In the genomic region with DNA sequence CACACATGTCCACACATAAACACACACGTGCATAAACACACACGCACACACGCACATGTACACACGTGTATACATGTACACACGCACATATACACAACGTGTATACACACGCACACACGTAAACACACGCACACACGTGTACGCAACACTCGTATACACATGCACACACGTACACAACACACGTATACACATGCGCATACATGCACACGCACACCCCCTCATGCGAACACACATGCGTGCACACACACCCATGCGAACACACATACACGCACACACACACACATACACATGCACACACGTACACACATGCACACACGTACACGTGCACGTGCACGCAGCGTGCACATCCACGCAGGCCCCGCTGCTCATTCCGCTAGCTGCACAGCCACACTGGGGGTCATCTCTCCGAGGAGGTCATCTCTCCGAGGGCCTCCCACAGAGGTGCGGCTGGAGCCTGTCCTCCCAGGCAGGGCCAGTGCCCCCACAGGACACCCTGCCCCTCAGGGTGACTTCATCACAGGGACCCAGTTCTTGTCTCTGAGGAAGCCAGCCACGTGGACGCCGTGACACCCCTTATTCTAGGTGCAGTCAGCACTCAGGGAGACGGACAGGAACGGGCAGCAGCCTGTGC, we compare ENCODE assay signal across 19 cellular contexts. TPM values are rescaled to one million over a fixed set of nuclear protein-coding genes. Genes with fewer than 3 reads are reported as not detected.
A peak's percentile ranks its signal among the peaks of the same experiment; 100 is the strongest.
DNase-seq lines count a peak whose midpoint lies in the region; FAIRE-seq and TF ChIP-seq lines count a peak whose summit lies in the region.
"Had no signal": no experiment of that assay in that cellular context is flagged by ENCODE, and none has a peak within 500 bp of the region (broad histone marks: within the 10 kb centered on the region; RNA-seq: fewer than 3 reads in every experiment).

No MANE protein-coding gene starts in this region.

- H3K9ac ChIP-seq in H1 (replicated peaks in 1 of 4; ENCODE audit: extremely low read depth in 1 of 4, low read depth in 3 of 4, low read length in 3 of 4) (peak overlapping the region in 1 of 4 experiments; percentile 28; a peak in 1 of 7 replicates), trophoblast cell (ENCODE audit: low read length) (no peak overlapping the region), mammary epithelial cell (ENCODE audit: insufficient read depth, low read length) (no peak overlapping the region)
- H3K9ac ChIP-seq: GM23248 had no signal

- no TSS peak for BruUV-seq in mammary epithelial cell (replicated peaks; lab: Mats Ljungman, UMichigan)

- peak overlapping the region; percentile 98 for H2BK12ac ChIP-seq in H1 (ENCODE audit: low read depth, low read length)
- H2BK12ac ChIP-seq in trophoblast cell (ENCODE audit: low read length), result no peak overlapping the region

- H3K14ac ChIP-seq in H1 (ENCODE audit: insufficient read length) (no peak overlapping the region), trophoblast cell (ENCODE audit: low read length) (no peak overlapping the region)

- no peak overlapping the region for H2BK120ac ChIP-seq in H1 (replicated peaks; ENCODE audit: low read depth, low read length)
- H2BK120ac ChIP-seq in trophoblast cell (ENCODE audit: insufficient read depth, low read length, poor library complexity), result no peak overlapping the region

- H3K36me3 ChIP-seq in HEK293 (ENCODE audit: control insufficient read depth in 2 of 2, insufficient read depth in 1 of 2, low read length in 2 of 2), result peaks cover 0 to 12% of the 10 kb centered on the region in 2 experiments; a peak in 1 of 3 replicates
- peaks cover 0 to 8% (median 0%) of the 10 kb centered on the region in 4 experiments; a peak in 3 of 8 replicates for H3K36me3 ChIP-seq in H1 (ENCODE audit: control insufficient read depth in 2 of 4, insufficient read depth in 4 of 4, low read length in 3 of 4)
- peaks cover 27 to 28% of the 10 kb centered on the region in 2 experiments for H3K36me3 ChIP-seq in trophoblast cell (ENCODE audit: control insufficient read depth in 1 of 2, insufficient read depth in 2 of 2, low read length in 2 of 2)
- no peaks in the 10 kb centered on the region for H3K36me3 ChIP-seq in mammary epithelial cell (ENCODE audit: insufficient read depth, low read length)
- H3K36me3 ChIP-seq in prostate gland, result no peaks in the 10 kb centered on the region
- H3K36me3 ChIP-seq in thyroid gland, result peaks cover 4 to 13% of the 10 kb centered on the region in 2 donors
- H3K36me3 ChIP-seq: SJCRH30 had no signal

- intact Hi-C loops in mammary epithelial cell (cut with micrococcal nuclease), result no loop called here
- intact Hi-C loops in prostate gland (cut with DNase I), result no loop called here
- intact Hi-C loops in thyroid gland (cut with DNase I), result no loop called here

- H3K27ac ChIP-seq in HEK293 (ENCODE audit: extremely low read depth, low read depth, low read length), result no peak overlapping the region
- H3K27ac ChIP-seq in H1 (ENCODE audit: low read depth, low read length), result no peak overlapping the region; the same call in 1 of the 2 replicates
- H3K27ac ChIP-seq in trophoblast cell (ENCODE audit: low read depth, low read length), result no peak overlapping the region
- no peak overlapping the region for H3K27ac ChIP-seq in mammary epithelial cell (ENCODE audit: insufficient read depth, low read depth, low read length)
- no peak overlapping the region for H3K27ac ChIP-seq in prostate gland
- H3K27ac ChIP-seq in thyroid gland, result no peak overlapping the region
- H3K27ac ChIP-seq: GM23248, SJCRH30 had no signal

- no peak overlapping the region for H3K18ac ChIP-seq in H1 (ENCODE audit: extremely low read depth, low read length)
- H3K18ac ChIP-seq in trophoblast cell (ENCODE audit: low read length), result no peak overlapping the region

- peak overlapping the region; percentile 83; the same call in 1 of the 2 replicates for H2BK15ac ChIP-seq in H1 (ENCODE audit: low read length)

- peaks cover 7% of the 10 kb centered on the region for H3K79me1 ChIP-seq in H1 (ENCODE audit: low read depth, low read length)
- no peaks in the 10 kb centered on the region for H3K79me1 ChIP-seq in trophoblast cell (ENCODE audit: low read length)

- in situ Hi-C loops in mammary epithelial cell (cut with MboI; ENCODE audit: low sequenced_read_pairs in 2 of 2), result no loop called here

- no peak overlapping the region for H2BK20ac ChIP-seq in H1 (ENCODE audit: low read length)

- TF ChIP-seq POLR2A in H1 (IDR thresholded peaks at IDR 0.05; ENCODE audit: control extremely low read depth in 1 of 2, low read depth in 2 of 2, low read length in 2 of 2) (no peak), prostate gland (IDR thresholded peaks at IDR 0.05) (no peak), thyroid gland (IDR thresholded peaks at IDR 0.05) (no peak)

- CTCF ChIA-PET in HEK293 (lab: Yijun Ruan, JAX), result interaction anchor here (0.6 kb wide), 1 partner anchor 16 kb away, joined by 3 read pairs; no protein-coding TSS in a partner anchor
- CTCF ChIA-PET in H1 (lab: Charles Lee; ENCODE audit: partially characterized antibody), result interaction anchor here (0.7 to 4.7 kb wide), 3 partner anchors 12 to 18 kb away, joined by 3 to 36 read pairs (median 4); no protein-coding TSS in a partner anchor
- CTCF ChIA-PET in mammary epithelial cell (lab: Charles Lee; ENCODE audit: low non-redundant PET), result no interaction called here

- H4K5ac ChIP-seq in H1 (ENCODE audit: insufficient read length, low read depth, low read length), result no peak overlapping the region

- no peak for TF ChIP-seq CTCF in HEK293 (tag by site-specific recombination; IDR thresholded peaks at IDR 0.05)
- no peak for TF ChIP-seq CTCF in H1 (IDR thresholded peaks at IDR 0.05; ENCODE audit: control extremely low read depth in 1 of 3, insufficient read depth in 1 of 3, low read depth in 1 of 3, low read length in 3 of 3)
- no peak for TF ChIP-seq CTCF in mammary epithelial cell (conservative IDR thresholded peaks at IDR 0.05 in 1 of 2, IDR thresholded peaks at IDR 0.05 in 1 of 2; ENCODE audit: extremely low read depth in 1 of 2, insufficient read depth in 1 of 2, low read depth in 1 of 2, low read length in 2 of 2)
- TF ChIP-seq CTCF in prostate gland (IDR thresholded peaks at IDR 0.05), result no peak
- TF ChIP-seq CTCF in thyroid gland (IDR thresholded peaks at IDR 0.05), result no peak

- no peaks in the 10 kb centered on the region for H3K4me1 ChIP-seq in HEK293 (ENCODE audit: control insufficient read depth, insufficient read depth, low read length)
- H3K4me1 ChIP-seq in H1 (replicated peaks in 1 of 4; ENCODE audit: control insufficient read depth in 3 of 4, insufficient read depth in 4 of 4, low read length in 3 of 4), result no peaks in the 10 kb centered on the region
- peaks cover 0 to 4% of the 10 kb centered on the region in 2 experiments for H3K4me1 ChIP-seq in trophoblast cell (ENCODE audit: control insufficient read depth in 1 of 2, insufficient read depth in 2 of 2, low read length in 2 of 2)
- H3K4me1 ChIP-seq in mammary epithelial cell (ENCODE audit: insufficient read depth, low read length), result peaks cover 13% of the 10 kb centered on the region
- H3K4me1 ChIP-seq in prostate gland (replicated peaks), result peaks cover 4% of the 10 kb centered on the region
- no peaks in the 10 kb centered on the region for H3K4me1 ChIP-seq in thyroid gland
- H3K4me1 ChIP-seq: SJCRH30 had no signal

- H4K8ac ChIP-seq in H1 (ENCODE audit: extremely low read depth, insufficient read depth, low read length), result no peak overlapping the region; the same call in 1 of the 2 replicates
- H4K8ac ChIP-seq in trophoblast cell (ENCODE audit: low read depth, low read length), result no peak overlapping the region

- WGBS in H1 (ENCODE audit: extremely low coverage in 1 of 2, insufficient coverage in 1 of 2, insufficient read length in 1 of 2, insufficient replicate concordance in 2 of 2, low coverage in 1 of 2, low lambda C conversion rate in 2 of 2, missing lambda C conversion rate in 1 of 2), 2 experiments, result 91% methylated on average over 37 of the region's 37 CpGs; no CpG with 5 or more reads in 1 of the 2 experiments
- 100% methylated on average over 4 of the region's 37 CpGs for WGBS in trophoblast cell (ENCODE audit: extremely low coverage, insufficient coverage, insufficient read length)
- 97% methylated on average over 16 of the region's 37 CpGs for WGBS in mammary epithelial cell (ENCODE audit: low coverage, missing lambda C conversion rate)
- 91% methylated on average over 37 of the region's 37 CpGs for WGBS in prostate gland
- 93 to 97% methylated on average over 35 to 36 of the region's 37 CpGs for WGBS in thyroid gland, 2 donors

- H3K4me3 ChIP-seq in HEK293 (ENCODE audit: low read depth, low read length) (no peak overlapping the region), H1 (ENCODE audit: extremely low read depth in 1 of 4, insufficient read depth in 2 of 4, low read depth in 3 of 4, low read length in 4 of 4) (no peak overlapping the region), trophoblast cell (ENCODE audit: low read depth, low read length) (peak overlapping the region; percentile 23), mammary epithelial cell (replicated peaks in 1 of 3; ENCODE audit: insufficient read depth in 1 of 3, low read depth in 2 of 3, low read length in 3 of 3) (no peak overlapping the region), prostate gland (no peak overlapping the region), thyroid gland (replicated peaks in 1 of 3) (no peak overlapping the region)
- H3K4me3 ChIP-seq: GM23248, SJCRH30 had no signal

- H3K4ac ChIP-seq in H1 (replicated peaks; ENCODE audit: insufficient read length, low read depth, low read length), result no peak overlapping the region
- H3K4ac ChIP-seq in trophoblast cell (ENCODE audit: low read depth, low read length), result no peak overlapping the region

- H4K91ac ChIP-seq in H1 (replicated peaks; ENCODE audit: insufficient read length, low read length), result peak overlapping the region; percentile 95
- no peak overlapping the region for H4K91ac ChIP-seq in trophoblast cell (ENCODE audit: low read depth, low read length)

- H2AFZ ChIP-seq in H1 (ENCODE audit: low read length), result no peak overlapping the region
- H2AFZ ChIP-seq in trophoblast cell (ENCODE audit: insufficient read depth, low read length, poor library complexity), result no peak overlapping the region
- H2AFZ ChIP-seq in mammary epithelial cell (ENCODE audit: low read depth, low read length), result no peak overlapping the region
- H2AFZ ChIP-seq: GM23248 had no signal

- no peak for TF ChIP-seq RAD21 in H1 (IDR thresholded peaks at IDR 0.05 in 1 of 2, conservative IDR thresholded peaks at IDR 0.05 in 1 of 2; ENCODE audit: low read depth in 2 of 2, low read length in 2 of 2)

- H3K79me2 ChIP-seq in H1 (ENCODE audit: control insufficient read depth in 1 of 2, insufficient read depth in 2 of 2, low read length in 2 of 2), result peaks cover 0 to 3% of the 10 kb centered on the region in 2 experiments; a peak in 1 of 4 replicates
- no peaks in the 10 kb centered on the region for H3K79me2 ChIP-seq in trophoblast cell (ENCODE audit: control insufficient read depth, insufficient read depth, low read length, poor library complexity)
- peaks cover 8% of the 10 kb centered on the region for H3K79me2 ChIP-seq in mammary epithelial cell (ENCODE audit: insufficient read depth, low read length)

- dilution Hi-C loops in mammary epithelial cell (cut with HindIII; ENCODE audit: low sequenced_read_pairs), result no loop called here

- no peaks in the 10 kb centered on the region for H3K9me3 ChIP-seq in HEK293 (ENCODE audit: control insufficient read depth, insufficient read depth, low read depth, low read length)
- H3K9me3 ChIP-seq in H1 (ENCODE audit: insufficient read depth in 2 of 2, low read depth in 1 of 2, low read length in 1 of 2), result no peaks in the 10 kb centered on the region; a peak in 1 of 4 replicates
- peaks cover 4% of the 10 kb centered on the region for H3K9me3 ChIP-seq in trophoblast cell (ENCODE audit: insufficient read depth, low read depth, low read length)
- H3K9me3 ChIP-seq in mammary epithelial cell (replicated peaks; ENCODE audit: insufficient read depth, low read length), result no peaks in the 10 kb centered on the region
- no peaks in the 10 kb centered on the region for H3K9me3 ChIP-seq in prostate gland
- H3K9me3 ChIP-seq in thyroid gland, result no peaks in the 10 kb centered on the region
- H3K9me3 ChIP-seq: SJCRH30 had no signal

- H2BK5ac ChIP-seq in H1 (ENCODE audit: low read depth, low read length) (peak overlapping the region; percentile 93; the same call in 1 of the 2 replicates), trophoblast cell (ENCODE audit: low read depth, low read length, poor library complexity) (no peak overlapping the region)

- peaks cover 8% of the 10 kb centered on the region; the same call in 1 of the 2 replicates for H3K23me2 ChIP-seq in H1 (ENCODE audit: low read depth, low read length)

- DNase-seq in H1 (ENCODE audit: low read depth in 1 of 2, low spot score in 2 of 2) (no peak), trophoblast cell (no peak), mammary epithelial cell (no peak), prostate gland (ENCODE audit: low spot score) (no peak), thyroid gland (no peak)
- DNase-seq: GM23248, KG1, NCI-H1048, NCI-H226, NCI-H526 treated with DMSO at 0.1 percent for 48 hours, OCI-M1, RPMI8226, SJCRH30, SW 1271 had no signal

- peak; percentile 52 for FAIRE-seq in H1 (lab: Jason Lieb, UNC)
- FAIRE-seq: GM19239 had no signal

- no peak overlapping the region for H4K12ac ChIP-seq in trophoblast cell (ENCODE audit: low read depth, low read length)

- H4K20me1 ChIP-seq in H1 (replicated peaks in 1 of 2; ENCODE audit: control insufficient read depth in 1 of 2, insufficient read depth in 2 of 2, low read length in 2 of 2), result peaks cover 2 to 11% of the 10 kb centered on the region in 2 experiments
- peaks cover 2% of the 10 kb centered on the region for H4K20me1 ChIP-seq in mammary epithelial cell (ENCODE audit: insufficient read depth, low read length)

- H3K56ac ChIP-seq in H1 (replicated peaks; ENCODE audit: insufficient read length, low read depth, low read length), result no peak overlapping the region

- POLR2A ChIA-PET in HEK293 (lab: Yijun Ruan, JAX), result no interaction called here
- POLR2A ChIA-PET in H1 (lab: Charles Lee; ENCODE audit: partially characterized antibody), result no interaction called here

- H3K4me2 ChIP-seq in H1 (ENCODE audit: insufficient read depth in 1 of 2, low read depth in 2 of 2, low read length in 2 of 2), result no peak overlapping the region
- H3K4me2 ChIP-seq in trophoblast cell (ENCODE audit: low read length), result no peak overlapping the region
- no peak overlapping the region for H3K4me2 ChIP-seq in mammary epithelial cell (ENCODE audit: insufficient read depth, low read depth, low read length)

- no peak for TF ChIP-seq EP300 in H1 (IDR thresholded peaks at IDR 0.05; ENCODE audit: borderline replicate concordance in 1 of 2, low read depth in 2 of 2, low read length in 2 of 2)

- H3K23ac ChIP-seq in H1 (ENCODE audit: insufficient read length) (no peak overlapping the region), trophoblast cell (ENCODE audit: low read length) (no peak overlapping the region)

- no peaks in the 10 kb centered on the region for H3K27me3 ChIP-seq in H1 (replicated peaks in 1 of 4; ENCODE audit: control insufficient read depth in 3 of 4, extremely low read depth in 1 of 4, insufficient read depth in 3 of 4, low read length in 3 of 4)
- H3K27me3 ChIP-seq in trophoblast cell (ENCODE audit: insufficient read depth, low read length), result no peaks in the 10 kb centered on the region
- no peaks in the 10 kb centered on the region for H3K27me3 ChIP-seq in mammary epithelial cell (ENCODE audit: insufficient read depth, low read length)
- no peaks in the 10 kb centered on the region for H3K27me3 ChIP-seq in prostate gland (replicated peaks; ENCODE audit: insufficient read depth)
- H3K27me3 ChIP-seq in thyroid gland, result no peaks in the 10 kb centered on the region
- H3K27me3 ChIP-seq: SJCRH30 had no signal

- H2AK5ac ChIP-seq in H1 (ENCODE audit: low read depth, low read length) (peak overlapping the region; percentile 94), trophoblast cell (ENCODE audit: low read length) (no peak overlapping the region)

RNA-seq across cellular contexts. Expression of gene CYP2W1, which starts 25.9 kb away (rescaled TPM):
- total RNA-seq in H1 (2021; fragmentation: NEBNext Ultra II Directional; extraction: Animal tissue kit (Norgen Biotek cat#: 25700)), result not detected in 2 replicates
- polyA plus RNA-seq in H1 (2011; rRNA removed) (0.05 TPM in 1 of 2 replicates, not detected in the other), mammary epithelial cell (not detected)
- 0.04 TPM for polyA plus RNA-seq in H1 (2011; cell fraction: cytosol; rRNA removed)
- 0.16 TPM for polyA plus RNA-seq in H1 (2011; cell fraction: nucleus; rRNA removed)
- polyA plus RNA-seq in H1 (2012, experiment 1 of 2), result 0.08 to 0.14 TPM (median 0.13 TPM) in 3 of 4 replicates, not detected in the other
- polyA plus RNA-seq in H1 (2012, experiment 2 of 2), result not detected
- not detected for polyA plus RNA-seq in H1 (2013, experiment 1 of 2)
- polyA plus RNA-seq in H1 (2013, experiment 2 of 2), result 0.04 TPM
- not detected in 2 replicates for polyA minus RNA-seq in H1 (2011; rRNA and poly(A)+ RNA removed)
- polyA minus RNA-seq in H1 (2011; cell fraction: cytosol; rRNA and poly(A)+ RNA removed), result not detected
- polyA minus RNA-seq in H1 (2011; cell fraction: nucleus; rRNA and poly(A)+ RNA removed), result not detected
- polyA plus RNA-seq in trophoblast cell (2013), result 0.01 TPM in 1 of 2 replicates, not detected in the other
- total RNA-seq in mammary epithelial cell (not detected), prostate gland (1 to 10 TPM; 3.1 to 4.0 TPM), thyroid gland (not detected)
- not detected for polyA minus RNA-seq in mammary epithelial cell
- total RNA-seq: GM23248, M059J, SJCRH30 had no signal
- polyA plus RNA-seq: AG04450, BJ, GM23248 had no signal

RNA-seq across cellular contexts. Expression of gene COX19, which starts 33.5 kb away (rescaled TPM):
- total RNA-seq in H1 (2021; fragmentation: NEBNext Ultra II Directional; extraction: Animal tissue kit (Norgen Biotek cat#: 25700)), result 7.9 and 9.0 TPM in 2 replicates
- 3.9 and 5.8 TPM in 2 replicates for polyA plus RNA-seq in H1 (2011; rRNA removed)
- 5.7 TPM for polyA plus RNA-seq in H1 (2011; cell fraction: cytosol; rRNA removed)
- 8.0 TPM for polyA plus RNA-seq in H1 (2011; cell fraction: nucleus; rRNA removed)
- 5.4 to 7.9 TPM (median 6.1 TPM) in 4 replicates for polyA plus RNA-seq in H1 (2012, experiment 1 of 2)
- 3.6 TPM for polyA plus RNA-seq in H1 (2012, experiment 2 of 2)
- 7.3 TPM for polyA plus RNA-seq in H1 (2013, experiment 1 of 2)
- 7.1 TPM for polyA plus RNA-seq in H1 (2013, experiment 2 of 2)
- 4.2 and 7.6 TPM in 2 replicates for polyA minus RNA-seq in H1 (2011; rRNA and poly(A)+ RNA removed)
- polyA minus RNA-seq in H1 (2011; cell fraction: cytosol; rRNA and poly(A)+ RNA removed), result 3.3 TPM
- polyA minus RNA-seq in H1 (2011; cell fraction: nucleus; rRNA and poly(A)+ RNA removed), result 13.6 TPM
- 8.3 and 8.4 TPM in 2 replicates for polyA plus RNA-seq in trophoblast cell (2013)
- 10 to 100 TPM; 11.2 to 15.9 TPM for total RNA-seq in mammary epithelial cell
- 4.5 TPM for polyA plus RNA-seq in mammary epithelial cell
- 1.9 TPM for polyA minus RNA-seq in mammary epithelial cell
- 10 to 100 TPM; 11.3 to 17.0 TPM for total RNA-seq in prostate gland
- 10 to 100 TPM in 3 of 4 donors, 1 to 10 TPM in 1; 8.2 to 28.2 (median 17.8) TPM for total RNA-seq in thyroid gland

RNA-seq across cellular contexts. Expression of gene GPR146, which starts 35.5 kb away (rescaled TPM):
- total RNA-seq in H1 (2021; fragmentation: NEBNext Ultra II Directional; extraction: Animal tissue kit (Norgen Biotek cat#: 25700)), result 0.54 and 1.8 TPM in 2 replicates
- polyA plus RNA-seq in H1 (2011; rRNA removed) (2.7 and 3.9 TPM in 2 replicates), mammary epithelial cell (1.4 TPM)
- polyA plus RNA-seq in H1 (2011; cell fraction: cytosol; rRNA removed), result 2.5 TPM
- polyA plus RNA-seq in H1 (2011; cell fraction: nucleus; rRNA removed), result 3.3 TPM
- polyA plus RNA-seq in H1 (2012, experiment 1 of 2), result 0.62 to 1.8 TPM (median 1.3 TPM) in 4 replicates
- polyA plus RNA-seq in H1 (2012, experiment 2 of 2), result 2.0 TPM
- 1.1 TPM for polyA plus RNA-seq in H1 (2013, experiment 1 of 2)
- 0.79 TPM for polyA plus RNA-seq in H1 (2013, experiment 2 of 2)
- polyA minus RNA-seq in H1 (2011; rRNA and poly(A)+ RNA removed), result 2.9 and 4.5 TPM in 2 replicates
- 0.81 TPM for polyA minus RNA-seq in H1 (2011; cell fraction: cytosol; rRNA and poly(A)+ RNA removed)
- polyA minus RNA-seq in H1 (2011; cell fraction: nucleus; rRNA and poly(A)+ RNA removed), result 3.9 TPM
- 5.6 and 6.0 TPM in 2 replicates for polyA plus RNA-seq in trophoblast cell (2013)
- total RNA-seq in mammary epithelial cell (under 1 TPM; 0.17 to 0.61 TPM), prostate gland (10 to 100 TPM in 1 of 2 donors, 1 to 10 TPM in 1; 6.1 to 25.9 TPM), thyroid gland (10 to 100 TPM in 3 of 4 donors, 1 to 10 TPM in 1; 8.7 to 49.4 (median 32.7) TPM)
- polyA minus RNA-seq in mammary epithelial cell, result not detected

RNA-seq across cellular contexts. Expression of gene ADAP1, which starts 54.4 kb away (rescaled TPM):
- 5.4 and 5.8 TPM in 2 replicates for total RNA-seq in H1 (2021; fragmentation: NEBNext Ultra II Directional; extraction: Animal tissue kit (Norgen Biotek cat#: 25700))
- polyA plus RNA-seq in H1 (2011; rRNA removed) (6.1 and 8.1 TPM in 2 replicates), mammary epithelial cell (9.3 TPM)
- 7.0 TPM for polyA plus RNA-seq in H1 (2011; cell fraction: cytosol; rRNA removed)
- 14.6 TPM for polyA plus RNA-seq in H1 (2011; cell fraction: nucleus; rRNA removed)
- 6.7 to 9.5 TPM (median 9.3 TPM) in 4 replicates for polyA plus RNA-seq in H1 (2012, experiment 1 of 2)
- polyA plus RNA-seq in H1 (2012, experiment 2 of 2), result 10.2 TPM
- polyA plus RNA-seq in H1 (2013, experiment 1 of 2), result 5.6 TPM
- 4.6 TPM for polyA plus RNA-seq in H1 (2013, experiment 2 of 2)
- 4.6 and 6.6 TPM in 2 replicates for polyA minus RNA-seq in H1 (2011; rRNA and poly(A)+ RNA removed)
- polyA minus RNA-seq in H1 (2011; cell fraction: cytosol; rRNA and poly(A)+ RNA removed), result 6.6 TPM
- 6.3 TPM for polyA minus RNA-seq in H1 (2011; cell fraction: nucleus; rRNA and poly(A)+ RNA removed)
- polyA plus RNA-seq in trophoblast cell (2013), result 1.0 and 1.4 TPM in 2 replicates
- total RNA-seq in mammary epithelial cell (10 to 100 TPM; 11.0 to 21.4 TPM), prostate gland (1 to 10 TPM; 5.9 to 8.3 TPM), thyroid gland (10 to 100 TPM; 11.7 to 29.9 (median 23.4) TPM)
- polyA minus RNA-seq in mammary epithelial cell, result 31.4 TPM
